1 cellular context compared by ENCODE assay signal in the genomic region with DNA sequence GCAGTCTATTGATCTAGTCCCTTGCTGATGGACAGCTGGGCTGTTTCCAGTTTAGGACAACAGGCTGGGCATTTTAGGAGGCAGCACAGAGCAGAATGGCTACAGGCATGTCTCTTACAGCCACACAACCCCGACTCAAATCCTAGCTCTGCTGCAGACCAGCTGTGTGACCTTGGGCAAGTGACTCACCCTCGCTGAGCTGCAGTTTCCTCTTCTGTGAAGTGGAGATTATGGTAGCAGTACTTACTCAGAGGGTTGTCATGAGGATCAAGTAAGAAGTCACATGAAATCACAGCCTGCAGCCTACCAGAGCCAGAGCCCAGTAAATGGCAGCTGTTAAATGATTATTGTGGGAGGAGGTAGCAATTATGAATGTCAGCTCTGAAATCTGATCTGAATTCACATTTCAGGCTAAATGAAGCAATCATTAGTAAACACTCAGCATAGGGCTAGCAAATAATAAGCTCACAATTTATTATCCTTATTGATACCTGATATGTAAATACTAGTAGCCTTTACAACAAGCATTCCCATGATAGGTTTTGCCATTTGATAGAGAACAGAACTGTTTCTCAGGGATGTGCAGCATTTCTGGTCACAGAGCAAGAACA.
TF ChIP-seq lines count a peak whose summit lies in the region.

No MANE protein-coding gene starts in this region.

TF ChIP-seq in H1, 55 proteins besides CTCF, POLR2A, EP300 and RAD21 (continued from another document):
- TF ChIP-seq, protein P1, sequence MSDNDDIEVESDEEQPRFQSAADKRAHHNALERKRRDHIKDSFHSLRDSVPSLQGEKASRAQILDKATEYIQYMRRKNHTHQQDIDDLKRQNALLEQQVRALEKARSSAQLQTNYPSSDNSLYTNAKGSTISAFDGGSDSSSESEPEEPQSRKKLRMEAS (IDR thresholded peaks at IDR 0.05), result no peak
- no peak for TF ChIP-seq TAF7 (optimal IDR thresholded peaks at IDR 0.05; ENCODE audit: borderline replicate concordance, low read depth, low read length)
- TF ChIP-seq TCF12 (IDR thresholded peaks at IDR 0.05; ENCODE audit: low read depth, low read length), result no peak
- TF ChIP-seq, protein P2, sequence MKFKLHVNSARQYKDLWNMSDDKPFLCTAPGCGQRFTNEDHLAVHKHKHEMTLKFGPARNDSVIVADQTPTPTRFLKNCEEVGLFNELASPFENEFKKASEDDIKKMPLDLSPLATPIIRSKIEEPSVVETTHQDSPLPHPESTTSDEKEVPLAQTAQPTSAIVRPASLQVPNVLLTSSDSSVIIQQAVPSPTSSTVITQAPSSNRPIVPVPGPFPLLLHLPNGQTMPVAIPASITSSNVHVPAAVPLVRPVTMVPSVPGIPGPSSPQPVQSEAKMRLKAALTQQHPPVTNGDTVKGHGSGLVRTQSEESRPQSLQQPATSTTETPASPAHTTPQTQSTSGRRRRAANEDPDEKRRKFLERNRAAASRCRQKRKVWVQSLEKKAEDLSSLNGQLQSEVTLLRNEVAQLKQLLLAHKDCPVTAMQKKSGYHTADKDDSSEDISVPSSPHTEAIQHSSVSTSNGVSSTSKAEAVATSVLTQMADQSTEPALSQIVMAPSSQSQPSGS (IDR thresholded peaks at IDR 0.05; ENCODE audit: low read length), result no peak
- no peak for TF ChIP-seq TAF1 (IDR thresholded peaks at IDR 0.05; ENCODE audit: low read depth, low read length)
